24 cellular contexts compared by ENCODE assay signal in genomic region chr1:229383961-229384360, GRCh38. TPM values are rescaled to one million over a fixed set of nuclear protein-coding genes. Genes with fewer than 3 reads are reported as not detected.
A peak's percentile ranks its signal among the peaks of the same experiment; 100 is the strongest.
DNase-seq lines count a peak whose midpoint lies in the region; ATAC-seq and TF ChIP-seq lines count a peak whose summit lies in the region.
"Had no signal": no experiment of that assay in that cellular context is flagged by ENCODE, and none has a peak within 500 bp of the region (broad histone marks: within the 10 kb centered on the region; RNA-seq: fewer than 3 reads in every experiment).

No MANE protein-coding gene starts in this region.

- H3K27ac Mint-ChIP-seq in HFFc6, result no peak overlapping the region
- H3K27ac Mint-ChIP-seq: CD4-positive, alpha-beta T cell had no signal

- H3K9me3 Mint-ChIP-seq in HFFc6, result no peaks in the 10 kb centered on the region
- H3K9me3 Mint-ChIP-seq: CD4-positive, alpha-beta T cell had no signal

- H3K27ac ChIP-seq in foreskin keratinocyte, result no peak overlapping the region
- H3K27ac ChIP-seq: BLaER1 treated with 17β-estradiol and CSF1 and Interleukin-3, amounts not matched to agents 10 nM and 100 nM; SJSA1 had no signal

- H3K27me3 Mint-ChIP-seq in HFFc6 (ENCODE audit: insufficient read depth), result peaks cover 10% of the 10 kb centered on the region

- H3K4me1 ChIP-seq in foreskin keratinocyte, result no peaks in the 10 kb centered on the region

- DNase-seq in A172 (ENCODE audit: low spot score) (peak; percentile 33), HFFc6 (peak; percentile 5), RPMI7951 (ENCODE audit: low read depth) (peak; percentile 46), foreskin keratinocyte (peak in 1 of 2 donors; percentile 43), sciatic nerve (ENCODE audit: low spot score) (no peak), GM20000 (ENCODE audit: low spot score) (no peak)
- DNase-seq: AML-193; CD4-positive, alpha-beta T cell; EL; GF-D8; KBM-7; MG63; NCI-H1105 treated with DMSO at 0.1 percent for 48 hours; NCI-H146; NCI-H1930; NCI-H2107; NCI-H446; NCI-H524 treated with DMSO at 0.1 percent for 48 hours; NCI-H774; Right ventricle myocardium superior; RPMI8226 had no signal

- TF ChIP-seq CTCF in HFFc6 (IDR thresholded peaks at IDR 0.05) (no peak), foreskin keratinocyte (conservative IDR thresholded peaks at IDR 0.05) (no peak), GM20000 (IDR thresholded peaks at IDR 0.05; ENCODE audit: extremely low read depth, missing control alignments) (no peak)

- peaks cover 27% of the 10 kb centered on the region for H3K4me1 Mint-ChIP-seq in HFFc6 (ENCODE audit: low read depth)

- peak; percentile 52 for ATAC-seq in foreskin keratinocyte
- ATAC-seq in sciatic nerve, result no peak
- ATAC-seq in GM18907 (IDR thresholded peaks at IDR 0.05; ENCODE audit: unreplicated experiment), result no peak

- no peaks in the 10 kb centered on the region for H3K27me3 ChIP-seq in foreskin keratinocyte
- H3K27me3 ChIP-seq: BLaER1 treated with 17β-estradiol and CSF1 and Interleukin-3, amounts not matched to agents 10 nM and 100 nM; MG63; SJSA1 had no signal

- intact Hi-C loops in sciatic nerve (cut with DNase I), result loop anchor here (1.0 kb wide), 1 partner anchor 21 kb away; no protein-coding TSS in a partner anchor

- no peak overlapping the region for H3K4me3 Mint-ChIP-seq in HFFc6
- H3K4me3 Mint-ChIP-seq: CD4-positive, alpha-beta T cell had no signal

- no peaks in the 10 kb centered on the region for H3K36me3 Mint-ChIP-seq in HFFc6 (ENCODE audit: low read depth)

RNA-seq across cellular contexts. Expression of gene CCSAP, which starts 41.1 kb away (rescaled TPM):
- total RNA-seq in A172 (2014; rRNA removed; shearing (Covaris generic)), result 31.0 and 33.5 TPM in 2 replicates
- 1 to 10 TPM; 4.6 to 6.4 (median 5.7) TPM for total RNA-seq in HFFc6 (2021; fragmentation: NEBNext Ultra II Directional; extraction: Animal tissue kit (Norgen Biotek cat#: 25700))
- total RNA-seq in RPMI7951 (2014; rRNA removed; shearing (Covaris generic)), result 19.1 and 22.8 TPM in 2 replicates
- total RNA-seq in foreskin keratinocyte (10.4 and 11.6 TPM in 2 replicates), sciatic nerve (9.2 TPM)
- polyA plus RNA-seq in foreskin keratinocyte, result 2.8 and 3.7 TPM in 2 replicates

RNA-seq across cellular contexts. Expression of gene ACTA1, which starts 49.9 kb away (rescaled TPM):
- total RNA-seq in A172 (2014; rRNA removed; shearing (Covaris generic)), result not detected in 2 replicates
- total RNA-seq in HFFc6 (2021; fragmentation: NEBNext Ultra II Directional; extraction: Animal tissue kit (Norgen Biotek cat#: 25700)), result not detected
- not detected in 2 replicates for total RNA-seq in RPMI7951 (2014; rRNA removed; shearing (Covaris generic))
- not detected in 2 replicates for total RNA-seq in foreskin keratinocyte
- polyA plus RNA-seq in foreskin keratinocyte, result not detected in 2 replicates
- total RNA-seq in sciatic nerve, result 0.45 TPM
- total RNA-seq: CD4-positive, alpha-beta T cell; SJSA1 had no signal

Comparison
In these comparisons a context has a peak if more than half of its experiments do, and no peak if none do; other contexts are left out.
1. DNase-seq: peak in A172 (single experiment), HFFc6 (single experiment) and RPMI7951 (single experiment); none in sciatic nerve (single experiment) and GM20000 (single experiment).